In the genomic region with DNA sequence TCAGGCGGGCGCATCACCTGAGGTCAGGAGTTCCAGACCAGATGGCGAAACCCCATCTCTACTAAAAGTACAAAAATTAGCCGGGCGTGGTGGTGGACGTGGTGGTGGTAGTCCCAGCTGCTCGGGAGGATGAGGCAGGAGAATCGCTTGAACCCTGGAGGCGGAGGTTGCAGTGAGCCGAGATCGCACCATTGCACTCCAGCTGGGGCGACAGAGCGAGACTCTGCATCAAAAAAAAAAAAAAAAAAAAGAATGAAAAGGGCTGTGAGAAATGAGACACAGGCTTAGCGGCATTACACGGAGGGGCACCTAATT, we compare ENCODE assay signal across 1 cellular context.
TF ChIP-seq lines count a peak whose summit lies in the region.

No MANE protein-coding gene starts in this region.

TF ChIP-seq in K562, 482 proteins besides CTCF, POLR2A, EP300 and RAD21:
- peak; percentile 76 for TF ChIP-seq ADNP (tag; IDR thresholded peaks at IDR 0.05)
TF ChIP-seq in K562: peak in this region for 1; not testable (repeated sequence) for 481.
